8 cellular contexts compared by ENCODE assay signal in the genomic region with DNA sequence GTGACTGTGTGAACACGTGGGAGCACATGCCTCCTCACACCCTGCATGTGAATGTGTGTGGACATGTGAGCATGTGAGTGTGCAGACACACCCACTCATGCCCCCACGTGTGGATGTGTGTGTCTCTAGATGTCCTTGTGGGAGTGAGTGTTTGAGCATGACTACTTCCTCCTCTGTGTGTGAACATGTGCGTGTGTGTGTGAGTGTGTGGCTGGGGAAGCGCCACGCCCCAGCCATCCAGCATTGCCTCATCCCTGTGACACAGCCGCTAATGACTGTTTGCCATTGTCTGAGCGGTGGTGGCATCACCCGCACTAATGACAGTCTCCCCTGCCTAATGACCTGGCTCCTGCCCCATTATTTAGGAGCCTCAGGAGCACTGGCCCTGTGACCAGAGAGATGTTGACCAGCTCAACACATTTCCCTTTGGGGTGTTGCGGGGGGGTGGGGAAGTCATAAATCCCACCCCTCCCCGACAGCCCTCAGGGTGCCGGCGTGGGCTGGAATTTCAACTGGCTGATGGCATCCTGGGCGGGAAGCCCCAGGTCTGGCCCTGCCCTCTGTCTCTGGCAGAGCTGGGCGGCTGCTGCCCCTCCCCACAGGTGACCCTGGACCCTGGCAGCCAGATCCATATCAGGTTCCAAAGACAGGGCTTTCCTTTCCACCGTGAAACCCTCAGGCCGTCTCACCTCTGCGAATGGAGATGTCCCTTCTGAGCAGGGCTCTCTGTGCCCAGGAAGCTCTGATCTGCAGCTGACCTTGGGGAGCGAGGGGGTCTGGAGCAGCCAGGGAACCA. TPM values are rescaled to one million over a fixed set of nuclear protein-coding genes. Genes with fewer than 3 reads are reported as not detected.
DNase-seq lines count a peak whose midpoint lies in the region; ATAC-seq, FAIRE-seq and TF ChIP-seq lines count a peak whose summit lies in the region.

No MANE protein-coding gene starts in this region.

- H3K4me1 Mint-ChIP-seq in naive thymus-derived CD4-positive, alpha-beta T cell: peaks cover 0 to 6% (median 4%) of the 10 kb centered on the region in 7 donors

- TF ChIP-seq CTCF in AG04449 (IDR thresholded peaks at IDR 0.05; ENCODE audit: insufficient read depth, low read length, missing control alignments) (no peak), HCT116 (IDR thresholded peaks at IDR 0.05 in 2 of 3, conservative IDR thresholded peaks at IDR 0.05 in 1 of 3; ENCODE audit: borderline replicate concordance in 1 of 3, insufficient read depth in 1 of 3, low read depth in 2 of 3, low read length in 2 of 3) (no peak), endothelial cell of umbilical vein (IDR thresholded peaks at IDR 0.05; ENCODE audit: extremely low read depth in 1 of 2, insufficient read depth in 1 of 2, low read depth in 1 of 2, low read length in 2 of 2) (no peak)

- H3K4me1 ChIP-seq in HCT116 (ENCODE audit: control insufficient read depth in 1 of 2, insufficient read depth in 2 of 2, low read length in 2 of 2) (peaks cover 16 to 77% of the 10 kb centered on the region in 2 experiments), endothelial cell of umbilical vein (ENCODE audit: control insufficient read depth, extremely low read depth, insufficient read depth, low read length) (peaks cover 16% of the 10 kb centered on the region)
- H3K4me1 ChIP-seq in naive thymus-derived CD4-positive, alpha-beta T cell (ENCODE audit: control insufficient read depth in 2 of 2, insufficient read depth in 2 of 2, low read length in 2 of 2): no peaks in the 10 kb centered on the region

- no peak overlapping the region for H3K27ac ChIP-seq in HCT116 (ENCODE audit: low read depth, low read length)
- H3K27ac ChIP-seq in endothelial cell of umbilical vein (ENCODE audit: insufficient read depth, low read depth, low read length): no peak overlapping the region
- no peak overlapping the region for H3K27ac ChIP-seq in naive thymus-derived CD4-positive, alpha-beta T cell (ENCODE audit: low read depth, low read length)

- H3K79me2 ChIP-seq in HCT116 (ENCODE audit: insufficient read depth, low read length) (no peaks in the 10 kb centered on the region), endothelial cell of umbilical vein (ENCODE audit: control insufficient read depth, insufficient read depth, low read length) (no peaks in the 10 kb centered on the region)

- POLR2A ChIA-PET in AG04449 (lab: Yijun Ruan, JAX): interaction anchor here (0.7 to 1.7 kb wide), 3 partner anchors 9 to 21 kb away, joined by 3 to 9 read pairs (median 3); partner anchors contain the start of gene KRT80
- POLR2A ChIA-PET in HCT116 (lab: Charles Lee): interaction anchor here (1.1 to 1.7 kb wide), 2 partner anchors 11 to 17 kb away, joined by 4 to 7 read pairs; no protein-coding TSS in a partner anchor
- POLR2A ChIA-PET in endothelial cell of umbilical vein (lab: Charles Lee): no interaction called here
- POLR2A ChIA-PET in naive thymus-derived CD4-positive, alpha-beta T cell (lab: Charles Lee): no interaction called here

- ATAC-seq in HCT116 (peak; percentile 75), HG03025 (IDR thresholded peaks at IDR 0.05; ENCODE audit: low FRiP score, unreplicated experiment) (no peak), GM18868 (IDR thresholded peaks at IDR 0.05; ENCODE audit: unreplicated experiment) (no peak), GM21576 (IDR thresholded peaks at IDR 0.05; ENCODE audit: unreplicated experiment) (no peak)
- peak; percentile 85 for ATAC-seq in naive thymus-derived CD4-positive, alpha-beta T cell

- peak overlapping the region; percentile 51 for H3K4me2 ChIP-seq in HCT116 (ENCODE audit: low read length)
- H3K4me2 ChIP-seq in endothelial cell of umbilical vein (ENCODE audit: insufficient read depth, low read length): no peak overlapping the region

- FAIRE-seq in endothelial cell of umbilical vein (lab: Jason Lieb, UNC): no peak

- CTCF ChIA-PET in AG04449 (lab: Yijun Ruan, JAX) (interaction anchor here (1.0 to 8.3 kb wide), 4 partner anchors 9 to 125 kb away, joined by 3 to 87 read pairs (median 6); no protein-coding TSS in a partner anchor), HCT116 (lab: Charles Lee) (interaction anchor here (0.6 kb wide), 1 partner anchor 10 kb away, joined by 3 read pairs; no protein-coding TSS in a partner anchor), endothelial cell of umbilical vein (lab: Charles Lee) (interaction anchor here (1.3 kb wide), 2 partner anchors 10 to 13 kb away, joined by 3 read pairs; no protein-coding TSS in a partner anchor)
- CTCF ChIA-PET in naive thymus-derived CD4-positive, alpha-beta T cell (lab: Charles Lee): no interaction called here

- H3K36me3 ChIP-seq in HCT116 (ENCODE audit: control insufficient read depth in 1 of 2, insufficient read depth in 2 of 2, low read length in 2 of 2): no peaks in the 10 kb centered on the region
- H3K36me3 ChIP-seq in endothelial cell of umbilical vein (ENCODE audit: control insufficient read depth in 2 of 2, extremely low read depth in 1 of 2, insufficient read depth in 2 of 2, low read length in 2 of 2): no peaks in the 10 kb centered on the region
- H3K36me3 ChIP-seq in naive thymus-derived CD4-positive, alpha-beta T cell (ENCODE audit: control insufficient read depth in 2 of 3, insufficient read depth in 3 of 3, low read length in 3 of 3): no peaks in the 10 kb centered on the region

- H3K27me3 Mint-ChIP-seq in naive thymus-derived CD4-positive, alpha-beta T cell: peaks cover 6 to 17% (median 14%) of the 10 kb centered on the region in 5 donors

- H3K9ac ChIP-seq in HCT116 (ENCODE audit: low read length): peak overlapping the region; percentile 46
- no peak overlapping the region for H3K9ac ChIP-seq in endothelial cell of umbilical vein (replicated peaks; ENCODE audit: extremely low read depth, insufficient read depth, low read length)

- H3K27me3 ChIP-seq in HCT116 (ENCODE audit: insufficient read depth, low read length): no peaks in the 10 kb centered on the region
- H3K27me3 ChIP-seq in endothelial cell of umbilical vein (ENCODE audit: control insufficient read depth in 2 of 2, insufficient read depth in 2 of 2, low read length in 2 of 2): no peaks in the 10 kb centered on the region
- no peaks in the 10 kb centered on the region for H3K27me3 ChIP-seq in naive thymus-derived CD4-positive, alpha-beta T cell (ENCODE audit: control insufficient read depth in 2 of 2, insufficient read depth in 2 of 2, low read length in 2 of 2)

- DNase-seq in AG04449 (ENCODE audit: low read depth, low spot score) (peak; percentile 67), HCT116 (ENCODE audit: low read depth, low spot score) (peak; percentile 56), RKO (ENCODE audit: low spot score) (peak; percentile 32), endothelial cell of umbilical vein (ENCODE audit: low read depth, low spot score) (no peak)
- DNase-seq in naive thymus-derived CD4-positive, alpha-beta T cell: no peak

- H3K9me3 Mint-ChIP-seq in naive thymus-derived CD4-positive, alpha-beta T cell: no peaks in the 10 kb centered on the region

- H3K36me3 Mint-ChIP-seq in naive thymus-derived CD4-positive, alpha-beta T cell: no peaks in the 10 kb centered on the region

- no peak for TF ChIP-seq RAD21 in HCT116 (IDR thresholded peaks at IDR 0.05; ENCODE audit: low read depth)

- RAD21 ChIA-PET in HCT116 (lab: Charles Lee; ENCODE audit: low non-redundant PET in 1 of 2, low total read pairs in 2 of 2, uncharacterized antibody in 2 of 2, unreplicated experiment in 2 of 2): interaction anchor here in 1 of 2 experiments (0.6 kb wide), 1 partner anchor 83 kb away, joined by 3 read pairs; no protein-coding TSS in a partner anchor

- no peak overlapping the region for H3K27ac Mint-ChIP-seq in naive thymus-derived CD4-positive, alpha-beta T cell

- no peaks in the 10 kb centered on the region for H3K9me1 ChIP-seq in endothelial cell of umbilical vein (replicated peaks; ENCODE audit: control insufficient read depth, extremely low read depth, insufficient read depth, low read length)

- no peak overlapping the region for H3K4me3 Mint-ChIP-seq in naive thymus-derived CD4-positive, alpha-beta T cell

- H3K9me3 ChIP-seq in HCT116 (ENCODE audit: control insufficient read depth in 1 of 2, insufficient read depth in 1 of 2, low read depth in 1 of 2, low read length in 2 of 2) (no peaks in the 10 kb centered on the region), endothelial cell of umbilical vein (replicated peaks; ENCODE audit: control insufficient read depth, insufficient read depth, low read length) (no peaks in the 10 kb centered on the region)
- no peaks in the 10 kb centered on the region for H3K9me3 ChIP-seq in naive thymus-derived CD4-positive, alpha-beta T cell (ENCODE audit: control insufficient read depth in 2 of 3, low read length in 3 of 3)

- H3K4me3 ChIP-seq in AG04449 (ENCODE audit: low read depth, low read length) (peak overlapping the region; percentile 13), HCT116 (replicated peaks in 1 of 2; ENCODE audit: low read depth in 1 of 2, low read length in 2 of 2) (no peak overlapping the region), endothelial cell of umbilical vein (replicated peaks in 1 of 3; ENCODE audit: insufficient read depth in 1 of 3, low read depth in 1 of 3, low read length in 3 of 3) (no peak overlapping the region)
- no peak overlapping the region for H3K4me3 ChIP-seq in naive thymus-derived CD4-positive, alpha-beta T cell (ENCODE audit: low read length)

- intact Hi-C loops in HCT116 (cut with micrococcal nuclease) (no loop called here), endothelial cell of umbilical vein (cut with micrococcal nuclease) (no loop called here)
- intact Hi-C loops in naive thymus-derived CD4-positive, alpha-beta T cell (cut with micrococcal nuclease): no loop called here

- dilution Hi-C loops in endothelial cell of umbilical vein (cut with MboI; ENCODE audit: extremely low pct_ligation_motif_present, low sequenced_read_pairs): no loop called here

- BruUV-seq in HCT116 (replicated peaks; lab: Mats Ljungman, UMichigan): no TSS peak
- no TSS peak for BruUV-seq in endothelial cell of umbilical vein (replicated peaks; lab: Mats Ljungman, UMichigan)

- TF ChIP-seq POLR2A in HCT116 (IDR thresholded peaks at IDR 0.05; ENCODE audit: borderline replicate concordance, extremely low read depth, insufficient read depth, insufficient read length) (no peak), endothelial cell of umbilical vein (IDR thresholded peaks at IDR 0.05; ENCODE audit: low read depth, low read length) (no peak)

- H2AFZ ChIP-seq in HCT116 (ENCODE audit: low read depth, low read length, poor library complexity, severe bottlenecking) (no peak overlapping the region), endothelial cell of umbilical vein (ENCODE audit: low read depth, low read length) (no peak overlapping the region)

- no peaks in the 10 kb centered on the region for H4K20me1 ChIP-seq in HCT116 (ENCODE audit: insufficient read depth)
- no peaks in the 10 kb centered on the region for H4K20me1 ChIP-seq in endothelial cell of umbilical vein (replicated peaks; ENCODE audit: control insufficient read depth, extremely low read depth, insufficient read depth, low read length)

- no peaks in the 10 kb centered on the region for H3K9me2 ChIP-seq in HCT116 (ENCODE audit: insufficient read depth)

RNA-seq across cellular contexts. Expression of gene KRT80, which starts 11.5 kb away (rescaled TPM):
- total RNA-seq in HCT116 (2021; ENCODE audit: unreplicated experiment) (8.8 TPM), endothelial cell of umbilical vein (21.7 and 23.7 TPM in 2 replicates)
- 14.4 and 24.3 TPM in 2 replicates for polyA plus RNA-seq in HCT116 (2012)
- polyA plus RNA-seq in endothelial cell of umbilical vein: 12.3 and 13.6 TPM in 2 replicates
- 14.2 and 14.7 TPM in 2 replicates for polyA plus RNA-seq in endothelial cell of umbilical vein (2011; cell fraction: cytosol; rRNA removed)
- 21.6 and 24.7 TPM in 2 replicates for polyA plus RNA-seq in endothelial cell of umbilical vein (2011; cell fraction: nucleus; rRNA removed)
- polyA plus RNA-seq in endothelial cell of umbilical vein (2012): 6.5 and 10.4 TPM in 2 replicates
- 11.6 and 14.8 TPM in 2 replicates for polyA minus RNA-seq in endothelial cell of umbilical vein
- polyA minus RNA-seq in endothelial cell of umbilical vein (2011; cell fraction: cytosol; rRNA and poly(A)+ RNA removed): 68.4 TPM
- polyA minus RNA-seq in endothelial cell of umbilical vein (2011; cell fraction: nucleus; rRNA and poly(A)+ RNA removed): 5.7 and 6.3 TPM in 2 replicates
- total RNA-seq in naive thymus-derived CD4-positive, alpha-beta T cell: under 1 TPM in 1 of 5 experiments, not detected in 4; 0.12 TPM
- polyA plus RNA-seq in naive thymus-derived CD4-positive, alpha-beta T cell: not detected

RNA-seq across cellular contexts. Expression of gene KRT7, which starts 29.7 kb away (rescaled TPM):
- total RNA-seq in HCT116 (2021; ENCODE audit: unreplicated experiment): 72.6 TPM
- 96.4 and 207 TPM in 2 replicates for polyA plus RNA-seq in HCT116 (2012)
- total RNA-seq in endothelial cell of umbilical vein: 293 and 420 TPM in 2 replicates
- polyA plus RNA-seq in endothelial cell of umbilical vein: 120 and 131 TPM in 2 replicates
- polyA plus RNA-seq in endothelial cell of umbilical vein (2011; cell fraction: cytosol; rRNA removed): 170 and 179 TPM in 2 replicates
- 202 and 253 TPM in 2 replicates for polyA plus RNA-seq in endothelial cell of umbilical vein (2011; cell fraction: nucleus; rRNA removed)
- 398 and 588 TPM in 2 replicates for polyA plus RNA-seq in endothelial cell of umbilical vein (2012)
- 110 and 113 TPM in 2 replicates for polyA minus RNA-seq in endothelial cell of umbilical vein
- 331 TPM for polyA minus RNA-seq in endothelial cell of umbilical vein (2011; cell fraction: cytosol; rRNA and poly(A)+ RNA removed)
- polyA minus RNA-seq in endothelial cell of umbilical vein (2011; cell fraction: nucleus; rRNA and poly(A)+ RNA removed): 34.1 and 37.4 TPM in 2 replicates
- 10 to 100 TPM in 1 of 5 experiments, not detected in 4; 36.1 TPM for total RNA-seq in naive thymus-derived CD4-positive, alpha-beta T cell
- polyA plus RNA-seq in naive thymus-derived CD4-positive, alpha-beta T cell: not detected

Comparison
In these comparisons a context has a peak if more than half of its experiments do, and no peak if none do; other contexts are left out.
1. DNase-seq: peak in AG04449 (single experiment), HCT116 (single experiment) and RKO (single experiment); none in endothelial cell of umbilical vein (single experiment) and naive thymus-derived CD4-positive, alpha-beta T cell (0 of 9).
2. ATAC-seq: peak in HCT116 (single experiment) and naive thymus-derived CD4-positive, alpha-beta T cell (single experiment); none in HG03025 (single experiment), GM18868 (single experiment) and GM21576 (single experiment).
3. POLR2A ChIA-PET loops: an anchor here in AG04449 (0.7 to 1.7 kb wide) and HCT116 (1.1 to 1.7 kb wide); none called in endothelial cell of umbilical vein and naive thymus-derived CD4-positive, alpha-beta T cell.